24 cellular contexts compared by ENCODE assay signal in the genomic region with DNA sequence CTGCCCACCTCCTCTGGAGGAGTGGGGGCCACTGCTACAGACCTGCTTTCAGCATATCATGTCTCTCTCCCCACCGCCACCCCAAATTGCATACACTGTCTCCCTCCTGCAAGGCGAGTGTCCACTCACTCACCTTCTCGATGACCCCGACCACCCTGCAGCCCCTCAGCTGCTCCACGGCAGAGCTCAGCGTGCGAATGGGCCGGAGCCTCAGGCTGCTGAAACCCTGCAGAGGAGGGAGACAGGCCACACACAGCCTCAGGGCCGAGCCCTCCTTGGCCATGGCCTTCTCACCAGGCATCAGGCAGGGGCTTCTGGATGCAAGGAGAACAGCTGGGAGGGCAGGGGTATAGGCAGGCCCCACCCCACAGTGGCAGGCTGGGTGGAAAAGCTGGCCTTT. TPM values are rescaled to one million over a fixed set of nuclear protein-coding genes. Genes with fewer than 3 reads are reported as not detected.
DNase-seq lines count a peak whose midpoint lies in the region; ATAC-seq, FAIRE-seq and TF ChIP-seq lines count a peak whose summit lies in the region.
"Had no signal": no experiment of that assay in that cellular context is flagged by ENCODE, and none has a peak within 500 bp of the region (broad histone marks: within the 10 kb centered on the region; RNA-seq: fewer than 3 reads in every experiment).

No MANE protein-coding gene starts in this region.

- H4K91ac ChIP-seq in mesenchymal stem cell (ENCODE audit: low read length), result no peak overlapping the region

- no peak overlapping the region for H2BK15ac ChIP-seq in mesenchymal stem cell (ENCODE audit: low read depth, poor library complexity, severe bottlenecking)

- no peaks in the 10 kb centered on the region for H3K79me1 ChIP-seq in mesenchymal stem cell (replicated peaks; ENCODE audit: low read length, poor library complexity, severe bottlenecking)

- H2AK5ac ChIP-seq in mesenchymal stem cell (ENCODE audit: low read length, severe bottlenecking), result peak overlapping the region; percentile 28

- no peak overlapping the region for H3K4ac ChIP-seq in mesenchymal stem cell (ENCODE audit: low read depth in 1 of 2, low read length in 2 of 2)

- peak; percentile 63 for FAIRE-seq in HTR-8/SVneo (lab: Jason Lieb, UNC)
- FAIRE-seq: RCC 7860 had no signal

- H3K4me1 ChIP-seq in ascending aorta (peaks cover 2 to 18% of the 10 kb centered on the region in 2 donors), mesenchymal stem cell (ENCODE audit: control insufficient read depth, insufficient read depth, low read depth, low read length) (peaks cover 37% of the 10 kb centered on the region), thoracic aorta (ENCODE audit: control insufficient read depth in 1 of 2, low read depth in 2 of 2) (peaks cover 16 to 46% of the 10 kb centered on the region in 2 donors)

- no peak for ATAC-seq in thoracic aorta (ENCODE audit: insufficient number of reproducible peaks, low FRiP score, low read depth)

- intact Hi-C loops in ascending aorta (cut with DNase I), result loop anchor here (10.0 kb wide), 1 partner anchor 386 kb away; no protein-coding TSS in a partner anchor

- H3K9ac ChIP-seq in mesenchymal stem cell (ENCODE audit: low read length), result no peak overlapping the region

- no peak overlapping the region for H3K4me2 ChIP-seq in mesenchymal stem cell (ENCODE audit: low read length, poor library complexity, severe bottlenecking)
- H3K4me2 ChIP-seq: BLaER1 had no signal

- DNase-seq in HTR-8/SVneo (ENCODE audit: insufficient read length, low spot score), result no peak
- no peak for DNase-seq in ascending aorta (ENCODE audit: low spot score in 2 of 2)
- DNase-seq in mesenchymal stem cell, result no peak
- no peak for DNase-seq in thoracic aorta (ENCODE audit: low spot score)
- DNase-seq in stimulated activated CD4-positive, alpha-beta T cell treated with anti-CD3 and anti-CD28 coated beads, Interleukin-4, amount 100 ng/mL, for 4 hours, result no peak
- no peak for DNase-seq in NCI-H774 (lab: John Stamatoyannopoulos, UW)
- DNase-seq in NK-92 treated with Interleukin-12 subunit alpha and Interleukin-12 subunit beta, amount 100 ng/mL, for 24 hours (lab: John Stamatoyannopoulos, UW), result no peak
- DNase-seq: Calu3; CD4-positive, alpha-beta memory T cell; GF-D8; H9; Karpas-422; NCI-H1048; NCI-H1436; NCI-H2081; NCI-H446 treated with DMSO at 0.1 percent for 48 hours; SHP77 treated with DMSO at 0.1 percent for 48 hours had no signal

- H2BK120ac ChIP-seq in mesenchymal stem cell (ENCODE audit: low read depth, low read length), result no peak overlapping the region

- H2BK5ac ChIP-seq in mesenchymal stem cell (ENCODE audit: low read depth, low read length, poor library complexity, severe bottlenecking), result no peak overlapping the region

- no peaks in the 10 kb centered on the region for H3K9me3 ChIP-seq in ascending aorta
- no peaks in the 10 kb centered on the region for H3K9me3 ChIP-seq in mesenchymal stem cell (ENCODE audit: control insufficient read depth, low read length)
- no peaks in the 10 kb centered on the region for H3K9me3 ChIP-seq in thoracic aorta
- H3K9me3 ChIP-seq: BLaER1, MG63 had no signal

- WGBS in mesenchymal stem cell, result 93% methylated on average over 9 of the region's 9 CpGs

- H3K27me3 ChIP-seq in ascending aorta, result no peaks in the 10 kb centered on the region
- H3K27me3 ChIP-seq in mesenchymal stem cell (ENCODE audit: control insufficient read depth in 1 of 2, insufficient read depth in 1 of 2, low read length in 2 of 2), result no peaks in the 10 kb centered on the region
- H3K27me3 ChIP-seq in thoracic aorta (replicated peaks; ENCODE audit: insufficient read depth), result no peaks in the 10 kb centered on the region
- H3K27me3 ChIP-seq: BLaER1, MG63 had no signal

- H3K23ac ChIP-seq in mesenchymal stem cell (ENCODE audit: low read length in 2 of 2), result no peak overlapping the region

- H2AFZ ChIP-seq in mesenchymal stem cell (ENCODE audit: low read depth, low read length), result no peak overlapping the region

- no peak overlapping the region for H2BK12ac ChIP-seq in mesenchymal stem cell (ENCODE audit: low read length in 2 of 2)

- no peak for TF ChIP-seq CTCF in ascending aorta (IDR thresholded peaks at IDR 0.05)
- TF ChIP-seq CTCF in thoracic aorta (IDR thresholded peaks at IDR 0.05), result no peak

- H3K36me3 ChIP-seq in ascending aorta (no peaks in the 10 kb centered on the region), mesenchymal stem cell (ENCODE audit: control insufficient read depth in 1 of 2, insufficient read depth in 2 of 2, low read depth in 1 of 2, low read length in 2 of 2) (peaks cover 0 to 2% of the 10 kb centered on the region in 2 experiments), thoracic aorta (no peaks in the 10 kb centered on the region)
- H3K36me3 ChIP-seq: MG63 had no signal

- H3K18ac ChIP-seq in mesenchymal stem cell (ENCODE audit: low read depth in 1 of 2, low read length in 2 of 2), result peak overlapping the region in 1 of 2 experiments; percentile 10

- H3K14ac ChIP-seq in mesenchymal stem cell (ENCODE audit: low read length in 2 of 2), result peak overlapping the region in 1 of 2 experiments; percentile 26

- H3K27ac ChIP-seq in ascending aorta (peak overlapping the region; percentile 63 to 64), mesenchymal stem cell (ENCODE audit: low read length, poor library complexity, severe bottlenecking) (no peak overlapping the region), thoracic aorta (peak overlapping the region; percentile 38 to 45)
- H3K27ac ChIP-seq: BLaER1, HL-60 had no signal

- H3K4me3 ChIP-seq in ascending aorta (no peak overlapping the region), mesenchymal stem cell (ENCODE audit: insufficient read depth in 1 of 2, low read depth in 1 of 2, low read length in 2 of 2) (peak overlapping the region in 1 of 2 experiments; percentile 17), thoracic aorta (no peak overlapping the region)
- H3K4me3 ChIP-seq: BLaER1, MG63 had no signal

- no peak overlapping the region for H4K8ac ChIP-seq in mesenchymal stem cell (ENCODE audit: low read length)

RNA-seq across cellular contexts. Expression of gene RPS6KL1, which starts 4.7 kb away (rescaled TPM):
- total RNA-seq in ascending aorta (12.1 TPM), thoracic aorta (10 to 100 TPM in 1 of 2 donors, 1 to 10 TPM in 1; 9.4 to 17.6 TPM)
- polyA plus RNA-seq in mesenchymal stem cell (2013, experiment 1 of 2), result 0.41 TPM
- polyA plus RNA-seq in mesenchymal stem cell (2013, experiment 2 of 2), result 0.52 TPM
- total RNA-seq: HT1080 had no signal

RNA-seq across cellular contexts. Expression of gene DLST, which starts 36.7 kb away (rescaled TPM):
- 59.7 TPM for total RNA-seq in ascending aorta
- 47.5 TPM for polyA plus RNA-seq in mesenchymal stem cell (2013, experiment 1 of 2)
- polyA plus RNA-seq in mesenchymal stem cell (2013, experiment 2 of 2), result 47.1 TPM
- total RNA-seq in thoracic aorta, result 10 to 100 TPM; 68.6 to 91.6 TPM

RNA-seq across cellular contexts. Expression of gene PGF, which starts 37.0 kb away (rescaled TPM):
- total RNA-seq in ascending aorta, result 41.1 TPM
- polyA plus RNA-seq in mesenchymal stem cell (2013, experiment 1 of 2), result 6.4 TPM
- polyA plus RNA-seq in mesenchymal stem cell (2013, experiment 2 of 2), result 6.8 TPM
- 10 to 100 TPM; 34.4 to 75.3 TPM for total RNA-seq in thoracic aorta
- total RNA-seq: CD4-positive, alpha-beta memory T cell had no signal
- polyA plus RNA-seq: IgD-negative memory B cell had no signal

RNA-seq across cellular contexts. Expression of gene PROX2, which starts 42.4 kb away (rescaled TPM):
- total RNA-seq in ascending aorta (not detected), thoracic aorta (not detected)
- polyA plus RNA-seq in mesenchymal stem cell (2013, experiment 1 of 2), result not detected
- polyA plus RNA-seq in mesenchymal stem cell (2013, experiment 2 of 2), result not detected
- total RNA-seq: A673; Calu3; CD4-positive, alpha-beta memory T cell; H9; HT1080 had no signal
- polyA plus RNA-seq: IgD-negative memory B cell had no signal
